8 cellular contexts compared by ENCODE assay signal in the genomic region with DNA sequence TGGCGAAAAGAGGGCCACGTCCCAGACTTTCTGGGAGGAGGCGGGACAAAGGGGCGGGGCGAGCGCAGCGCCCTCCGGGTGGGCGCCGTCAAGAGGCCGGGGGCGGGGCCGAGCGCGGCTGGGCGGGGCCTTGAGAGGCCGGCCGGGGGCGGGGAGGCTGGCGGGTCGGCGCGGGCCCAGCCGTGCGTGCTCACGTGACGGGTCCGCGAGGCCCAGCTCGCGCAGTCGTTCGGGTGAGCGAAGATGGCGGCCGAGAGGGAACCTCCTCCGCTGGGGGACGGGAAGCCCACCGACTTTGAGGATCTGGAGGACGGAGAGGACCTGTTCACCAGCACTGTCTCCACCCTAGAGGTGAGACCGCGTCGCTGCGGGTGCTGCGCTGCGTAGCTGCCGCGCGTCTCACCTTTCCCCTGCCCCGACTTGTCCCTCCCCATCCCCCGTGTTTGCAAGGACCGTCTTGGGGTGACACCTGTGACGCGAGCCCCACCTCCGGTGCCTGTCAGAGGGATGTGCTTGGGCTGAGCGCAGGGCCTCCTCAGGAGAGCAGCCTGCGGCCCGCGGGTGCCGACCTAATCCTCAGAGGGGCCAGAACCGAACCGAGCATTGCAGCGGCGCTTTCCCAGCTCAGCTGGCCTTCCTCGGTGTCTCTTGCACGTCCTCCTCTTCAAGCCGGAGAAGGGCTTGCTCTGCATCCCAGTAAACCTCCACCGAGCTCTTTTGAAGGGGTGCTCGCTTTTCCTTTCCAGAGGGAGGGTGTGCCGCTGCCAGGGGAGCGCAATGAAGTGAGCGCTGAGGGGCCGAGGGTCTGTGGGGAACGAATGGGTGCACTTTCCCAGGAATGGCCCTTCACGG. TPM values are rescaled to one million over a fixed set of nuclear protein-coding genes. Genes with fewer than 3 reads are reported as not detected.
A peak's percentile ranks its signal among the peaks of the same experiment; 100 is the strongest.
DNase-seq lines count a peak whose midpoint lies in the region; ATAC-seq, FAIRE-seq and TF ChIP-seq lines count a peak whose summit lies in the region.

A gene with protein sequence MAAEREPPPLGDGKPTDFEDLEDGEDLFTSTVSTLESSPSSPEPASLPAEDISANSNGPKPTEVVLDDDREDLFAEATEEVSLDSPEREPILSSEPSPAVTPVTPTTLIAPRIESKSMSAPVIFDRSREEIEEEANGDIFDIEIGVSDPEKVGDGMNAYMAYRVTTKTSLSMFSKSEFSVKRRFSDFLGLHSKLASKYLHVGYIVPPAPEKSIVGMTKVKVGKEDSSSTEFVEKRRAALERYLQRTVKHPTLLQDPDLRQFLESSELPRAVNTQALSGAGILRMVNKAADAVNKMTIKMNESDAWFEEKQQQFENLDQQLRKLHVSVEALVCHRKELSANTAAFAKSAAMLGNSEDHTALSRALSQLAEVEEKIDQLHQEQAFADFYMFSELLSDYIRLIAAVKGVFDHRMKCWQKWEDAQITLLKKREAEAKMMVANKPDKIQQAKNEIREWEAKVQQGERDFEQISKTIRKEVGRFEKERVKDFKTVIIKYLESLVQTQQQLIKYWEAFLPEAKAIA (plus strand): TSS at position 220 of the 852 bp plus-strand sequence. CDS start 24 bp downstream, at position 244.

- ATAC-seq in GM18868 (IDR thresholded peaks at IDR 0.05; ENCODE audit: unreplicated experiment): peak; percentile 87
- peak; percentile 83 for ATAC-seq in HG03103 (IDR thresholded peaks at IDR 0.05; ENCODE audit: low read depth, unreplicated experiment)

- no peaks in the 10 kb centered on the region for H3K27me3 ChIP-seq in keratinocyte (ENCODE audit: control insufficient read depth, extremely low read depth, insufficient read depth, low read length)

- peaks cover 43% of the 10 kb centered on the region for H3K79me2 ChIP-seq in keratinocyte (ENCODE audit: control insufficient read depth, insufficient read depth, low read length)

- no peaks in the 10 kb centered on the region for H3K36me3 ChIP-seq in keratinocyte (ENCODE audit: control insufficient read depth in 2 of 2, extremely low read depth in 1 of 2, insufficient read depth in 2 of 2, low read length in 2 of 2)

- DNase-seq in AG08396 (ENCODE audit: low spot score) (peak; percentile 93), NCI-H446 (lab: John Stamatoyannopoulos, UW) (peak; percentile 70 to 93), cerebellar cortex (ENCODE audit: low spot score) (peak; percentile 86), keratinocyte (ENCODE audit: low read depth, low spot score) (peak; percentile 40)
- DNase-seq in activated CD4-positive, CD25-positive, alpha-beta regulatory T cell treated with anti-CD3 and anti-CD28 coated beads, Interleukin-2, amount 50 U/mL, for 72 hours: peak; percentile 92
- DNase-seq in stimulated activated CD4-positive, alpha-beta T cell treated with anti-CD3 and anti-CD28 coated beads, Interleukin-15, amount 100 ng/mL, for 1 hour (ENCODE audit: low read depth in 1 of 2, low spot score in 1 of 2): peak; percentile 80 to 88

- H3K4me1 ChIP-seq in keratinocyte (ENCODE audit: control insufficient read depth, extremely low read depth, insufficient read depth, low read length): peaks cover 9% of the 10 kb centered on the region

- H3K27ac ChIP-seq in keratinocyte (ENCODE audit: control insufficient read depth, insufficient read depth, low read length): peak within 1 kb of the TSS; percentile 83

- peak within 1 kb of the TSS; percentile 94 to 97 (median 97) for H3K4me3 ChIP-seq in keratinocyte (ENCODE audit: control insufficient read depth in 2 of 3, extremely low read depth in 1 of 3, insufficient read depth in 2 of 3, low read depth in 1 of 3, low read length in 3 of 3)

- no peaks in the 10 kb centered on the region for H3K9me1 ChIP-seq in keratinocyte (ENCODE audit: control insufficient read depth, extremely low read depth, insufficient read depth, low read length)

- peak within 1 kb of the TSS; percentile 94 for H3K4me2 ChIP-seq in keratinocyte (ENCODE audit: control insufficient read depth, extremely low read depth, insufficient read depth, low read depth, low read length)

- peak; percentile 60 for FAIRE-seq in keratinocyte (lab: Jason Lieb, UNC)

- H4K20me1 ChIP-seq in keratinocyte (ENCODE audit: control insufficient read depth, extremely low read depth, insufficient read depth, low read length): no peaks in the 10 kb centered on the region

- dilution Hi-C loops in keratinocyte (cut with MboI; ENCODE audit: extremely low pct_ligation_motif_present, low sequenced_read_pairs): no loop called here

- H2AFZ ChIP-seq in keratinocyte (ENCODE audit: control insufficient read depth, low read length): peak within 1 kb of the TSS; percentile 99

- peak; percentile 12 to 51 (median 37) for TF ChIP-seq CTCF in keratinocyte (optimal IDR thresholded peaks at IDR 0.05 in 1 of 3, IDR thresholded peaks at IDR 0.05 in 1 of 3, conservative IDR thresholded peaks at IDR 0.05 in 1 of 3; ENCODE audit: extremely low read depth in 1 of 3, insufficient read depth in 2 of 3, low read length in 3 of 3)

- peak within 1 kb of the TSS; percentile 91 for H3K9ac ChIP-seq in keratinocyte (ENCODE audit: control insufficient read depth, extremely low read depth, insufficient read depth, low read length)

- H3K9me3 ChIP-seq in keratinocyte (ENCODE audit: control insufficient read depth, low read depth, low read length): no peaks in the 10 kb centered on the region

RNA-seq across cellular contexts. Expression of the gene that starts here (rescaled TPM):
- 44.8 to 87.8 TPM (median 81.5 TPM) in 3 replicates for polyA plus RNA-seq in keratinocyte
- 49.5 TPM for polyA plus RNA-seq in keratinocyte (2011; ENCODE audit: low read depth)
- polyA plus RNA-seq in keratinocyte (2011; cell fraction: cytosol; rRNA removed): 59.0 and 96.6 TPM in 2 replicates
- polyA plus RNA-seq in keratinocyte (2011; cell fraction: nucleus; rRNA removed): 37.6 and 42.4 TPM in 2 replicates
- 67.2 and 79.3 TPM in 2 replicates for polyA plus RNA-seq in keratinocyte (2012; ENCODE audit: low replicate concordance)
- polyA minus RNA-seq in keratinocyte: 30.1 to 65.1 TPM (median 53.6 TPM) in 3 replicates
- 72.1 TPM for polyA minus RNA-seq in keratinocyte (2011; cell fraction: cytosol; rRNA and poly(A)+ RNA removed)
- 34.4 and 58.8 TPM in 2 replicates for polyA minus RNA-seq in keratinocyte (2011; cell fraction: nucleus; rRNA and poly(A)+ RNA removed)

Comparison
In these comparisons a context has a peak if more than half of its experiments do, and no peak if none do; other contexts are left out.
1. Peak in every context shown above with its lines: DNase-seq, ATAC-seq, H3K4me3 ChIP-seq and H3K27ac ChIP-seq.
2. DNase-seq: peak in every context shown above with its lines; median percentile 93 in AG08396; 92 in activated CD4-positive, CD25-positive, alpha-beta regulatory T cell treated with anti-CD3 and anti-CD28 coated beads, Interleukin-2, amount 50 U/mL, for 72 hours; 86 in cerebellar cortex; 84 in stimulated activated CD4-positive, alpha-beta T cell treated with anti-CD3 and anti-CD28 coated beads, Interleukin-15, amount 100 ng/mL, for 1 hour; 82 in NCI-H446; 40 in keratinocyte.